Comparison of ENCODE assay signal across 9 cellular contexts in the genomic region with DNA sequence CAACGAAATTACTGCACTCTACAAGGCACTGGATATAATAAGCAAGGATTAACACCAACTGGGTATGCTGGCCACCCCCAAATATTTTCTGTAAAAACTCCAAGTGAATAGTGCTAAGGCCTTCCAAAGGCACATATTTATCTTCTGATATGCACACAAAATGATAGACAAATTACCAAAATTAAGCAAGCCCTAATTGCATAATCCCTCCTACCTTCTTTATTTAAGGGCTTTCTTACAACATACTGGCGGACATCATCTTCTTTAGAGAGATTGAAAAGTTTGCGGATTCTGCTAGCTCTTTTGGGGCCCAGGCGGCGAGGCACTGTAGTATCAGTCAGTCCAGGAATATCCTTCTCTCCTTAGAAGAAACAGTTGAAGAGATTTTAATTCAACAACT.
A peak's percentile ranks its signal among the peaks of the same experiment; 100 is the strongest.
DNase-seq lines count a peak whose midpoint lies in the region; ATAC-seq and TF ChIP-seq lines count a peak whose summit lies in the region.
"Had no signal": no experiment of that assay in that cellular context is flagged by ENCODE, and none has a peak within 500 bp of the region (broad histone marks: within the 10 kb centered on the region; RNA-seq: fewer than 3 reads in every experiment).

No MANE protein-coding gene starts in this region.

- TF ChIP-seq CTCF in WI38 (IDR thresholded peaks at IDR 0.05; ENCODE audit: low read depth, low read length) (no peak), foreskin fibroblast (IDR thresholded peaks at IDR 0.05; ENCODE audit: low read depth, low read length) (no peak)

- H3K36me3 Mint-ChIP-seq in activated T-cell treated with anti-CD3 and anti-CD28 coated beads, Interleukin-2, amount 50 U/mL, for 24 hours (ENCODE audit: low read depth) = peaks cover 83% of the 10 kb centered on the region

- H3K4me3 Mint-ChIP-seq in activated T-cell treated with anti-CD3 and anti-CD28 coated beads, Interleukin-2, amount 50 U/mL, for 24 hours = peak overlapping the region; percentile 100
- peak overlapping the region; percentile 97 for H3K4me3 Mint-ChIP-seq in stimulated activated naive CD8-positive, alpha-beta T cell treated with anti-CD3 and anti-CD28 coated beads, Interleukin-15, amount 100 ng/mL, for 72 hours

- no peaks in the 10 kb centered on the region for H3K9me3 Mint-ChIP-seq in activated T-cell treated with anti-CD3 and anti-CD28 coated beads, Interleukin-2, amount 50 U/mL, for 24 hours
- no peaks in the 10 kb centered on the region for H3K9me3 Mint-ChIP-seq in stimulated activated naive CD8-positive, alpha-beta T cell treated with anti-CD3 and anti-CD28 coated beads, Interleukin-15, amount 100 ng/mL, for 72 hours

- peaks cover 51% of the 10 kb centered on the region for H3K4me1 Mint-ChIP-seq in activated T-cell treated with anti-CD3 and anti-CD28 coated beads, Interleukin-2, amount 50 U/mL, for 24 hours (ENCODE audit: low read depth)
- H3K4me1 Mint-ChIP-seq in stimulated activated naive CD8-positive, alpha-beta T cell treated with anti-CD3 and anti-CD28 coated beads, Interleukin-15, amount 100 ng/mL, for 72 hours = peaks cover 52% of the 10 kb centered on the region

- peak overlapping the region; percentile 100 for H3K27ac Mint-ChIP-seq in activated T-cell treated with anti-CD3 and anti-CD28 coated beads, Interleukin-2, amount 50 U/mL, for 24 hours
- peak overlapping the region; percentile 100 for H3K27ac Mint-ChIP-seq in stimulated activated naive CD8-positive, alpha-beta T cell treated with anti-CD3 and anti-CD28 coated beads, Interleukin-15, amount 100 ng/mL, for 72 hours

- ATAC-seq in stimulated activated naive CD8-positive, alpha-beta T cell treated with anti-CD3 and anti-CD28 coated beads, Interleukin-15, amount 100 ng/mL, for 72 hours = no peak
- ATAC-seq in GM19324 (IDR thresholded peaks at IDR 0.05; ENCODE audit: low FRiP score, unreplicated experiment) = no peak

- no peaks in the 10 kb centered on the region for H3K27me3 Mint-ChIP-seq in activated T-cell treated with anti-CD3 and anti-CD28 coated beads, Interleukin-2, amount 50 U/mL, for 24 hours
- H3K27me3 Mint-ChIP-seq in stimulated activated naive CD8-positive, alpha-beta T cell treated with anti-CD3 and anti-CD28 coated beads, Interleukin-15, amount 100 ng/mL, for 72 hours = no peaks in the 10 kb centered on the region

- DNase-seq in activated T-cell treated with anti-CD3 and anti-CD28 coated beads, Interleukin-2, amount 50 U/mL, for 24 hours = no peak
- DNase-seq in activated T-cell treated with anti-CD3 and anti-CD28 coated beads for 4 hours (no peak), foreskin fibroblast (no peak), DMS79 (lab: John Stamatoyannopoulos, UW) (no peak), NCI-H1092 (lab: John Stamatoyannopoulos, UW) (no peak)
- no peak for DNase-seq in stimulated activated naive CD8-positive, alpha-beta T cell treated with anti-CD3 and anti-CD28 coated beads, Interleukin-15, amount 100 ng/mL, for 72 hours
- DNase-seq: NCI-H510A treated with DMSO at 0.1 percent for 48 hours had no signal

- peak overlapping the region; percentile 94 for H3K4me3 ChIP-seq in WI38 (ENCODE audit: low read depth, low read length)
- H3K4me3 ChIP-seq in foreskin fibroblast (ENCODE audit: low read depth in 1 of 2, low read length in 2 of 2) = peak overlapping the region; percentile 78 to 79
